ENCODE assay signal across 1 cellular context in genomic region chr15:45586990-45587860, GRCh38.
A peak's percentile ranks its signal among the peaks of the same experiment; 100 is the strongest.
TF ChIP-seq lines count a peak whose summit lies in the region.

BLOC1S6 (plus strand) TSS chr15:45587379; CDS start chr15:45587444, 65 bp downstream.

TF ChIP-seq in K562, 482 proteins besides CTCF, POLR2A, EP300 and RAD21 (continued from another document and continues in another):
- TF ChIP-seq ARID4B (CRISPR knock-in tag; IDR thresholded peaks at IDR 0.05) (peak; percentile 92), TFAP4 (CRISPR knock-in tag; IDR thresholded peaks at IDR 0.05; ENCODE audit: borderline replicate concordance) (peak; percentile 98), ZBTB33 (CRISPR knock-in tag; IDR thresholded peaks at IDR 0.05) (peak; percentile 59; the same call in 1 of the 2 replicates), CC2D1A (IDR thresholded peaks at IDR 0.05) (no peak; the same call in 1 of the 2 replicates), NBN (IDR thresholded peaks at IDR 0.05; ENCODE audit: low read depth) (peak; percentile 89), RBM25 (IDR thresholded peaks at IDR 0.05; ENCODE audit: low read depth, low read length, severe bottlenecking) (no peak), PHF20 (IDR thresholded peaks at IDR 0.05; ENCODE audit: partially characterized antibody) (peak; percentile 85), SMARCA4 (IDR thresholded peaks at IDR 0.05) (peak; percentile 7; the same call in 1 of the 2 replicates), ZEB2 (IDR thresholded peaks at IDR 0.05) (peak; percentile 86), REST (CRISPR knock-in tag; IDR thresholded peaks at IDR 0.05; ENCODE audit: low read depth) (no peak), E2F6 (IDR thresholded peaks at IDR 0.05; ENCODE audit: borderline replicate concordance in 1 of 2, extremely low read depth in 1 of 2, insufficient read depth in 1 of 2, insufficient read length in 1 of 2, low read depth in 1 of 2, low read length in 1 of 2, poor library complexity in 1 of 2, severe bottlenecking in 1 of 2) (peak; percentile 87 to 91), PHF8 (IDR thresholded peaks at IDR 0.05; ENCODE audit: borderline replicate concordance, low read length) (peak; percentile 95; the same call in 1 of the 2 replicates), ZBTB49 (CRISPR knock-in tag; IDR thresholded peaks at IDR 0.05; ENCODE audit: borderline replicate concordance) (no peak), RREB1 (CRISPR knock-in tag; IDR thresholded peaks at IDR 0.05) (no peak), NCOR1 (IDR thresholded peaks at IDR 0.05) (peak; percentile 28), SAP30 (IDR thresholded peaks at IDR 0.05; ENCODE audit: borderline replicate concordance, insufficient read depth, low read depth, low read length, poor library complexity, severe bottlenecking) (peak; percentile 83), SNIP1 (IDR thresholded peaks at IDR 0.05; ENCODE audit: low read depth) (no peak), ZNF140 (CRISPR knock-in tag; IDR thresholded peaks at IDR 0.05) (no peak), ZNF24 (IDR thresholded peaks at IDR 0.05) (0 out of 2 replicates have a peak, but pooled peaks have one; percentile 10), TAF1 (IDR thresholded peaks at IDR 0.05; ENCODE audit: control insufficient read depth, extremely low read depth, insufficient read depth, low read length, severe bottlenecking) (peak; percentile 78), BDP1 (IDR thresholded peaks at IDR 0.05; ENCODE audit: insufficient read depth, insufficient read length) (no peak), PRDM10 (IDR thresholded peaks at IDR 0.05; ENCODE audit: partially characterized antibody) (peak; percentile 39), BRD4 (IDR thresholded peaks at IDR 0.05) (0 out of 2 replicates have a peak, but pooled peaks have one; percentile 70), EP400 (IDR thresholded peaks at IDR 0.05) (peak; percentile 99), ADNP (tag; IDR thresholded peaks at IDR 0.05) (no peak), NEUROD1 (IDR thresholded peaks at IDR 0.05; ENCODE audit: borderline replicate concordance, low read depth, low read length, partially characterized antibody) (peak; percentile 43), ERF (CRISPR knock-in tag; IDR thresholded peaks at IDR 0.05) (no peak), HMGN3 (IDR thresholded peaks at IDR 0.05; ENCODE audit: borderline replicate concordance, extremely low read depth, insufficient read length, low read depth, low read length) (peak; percentile 69)
